In the genomic region with DNA sequence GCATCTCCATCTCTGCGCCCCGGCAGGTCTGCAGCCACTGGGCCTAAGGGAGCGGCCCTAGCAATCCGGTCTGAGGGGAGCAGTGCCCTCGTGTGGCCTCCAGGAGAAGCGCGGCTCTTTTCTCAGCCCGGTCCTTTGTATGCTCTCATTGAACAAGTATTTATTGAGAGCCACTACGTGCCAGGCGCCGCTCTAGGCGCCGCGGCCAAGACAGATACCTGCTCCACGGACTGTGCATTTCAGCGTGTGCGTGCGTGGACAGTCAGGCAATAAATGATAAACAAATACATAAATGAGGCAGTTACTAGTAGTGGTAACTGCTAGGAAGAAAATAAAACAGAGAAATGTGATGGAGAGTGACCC, we compare ENCODE assay signal across 8 cellular contexts. TPM values are rescaled to one million over a fixed set of nuclear protein-coding genes. Genes with fewer than 3 reads are reported as not detected.
A peak's percentile ranks its signal among the peaks of the same experiment; 100 is the strongest.
DNase-seq lines count a peak whose midpoint lies in the region; ATAC-seq and TF ChIP-seq lines count a peak whose summit lies in the region.

No MANE protein-coding gene starts in this region.

- peak; percentile 84 for DNase-seq in GM10266 (ENCODE audit: extremely low spot score)
- peak; percentile 87 for DNase-seq in NAMALWA (ENCODE audit: low spot score)
- peak; percentile 86 for DNase-seq in SK-N-DZ (ENCODE audit: low spot score)
- peak; percentile 86 for DNase-seq in activated naive CD4-positive, alpha-beta T cell treated with anti-CD3 and anti-CD28 coated beads, Interleukin-2, amount 10 ng/mL, durations not matched to agents 7 days and 5 days
- peak; percentile 84 for DNase-seq in glutamatergic neuron
- peak; percentile 96 for DNase-seq in pons (ENCODE audit: low spot score)
- peak; percentile 87 for DNase-seq in ureter (ENCODE audit: low spot score)

- H3K9me3 Mint-ChIP-seq in activated naive CD4-positive, alpha-beta T cell treated with anti-CD3 and anti-CD28 coated beads, Interleukin-2, amount 10 ng/mL, durations not matched to agents 7 days and 5 days, result no peaks in the 10 kb centered on the region
- peaks cover 4% of the 10 kb centered on the region for H3K9me3 Mint-ChIP-seq in glutamatergic neuron (ENCODE audit: unreplicated experiment)

- H3K4me3 Mint-ChIP-seq in activated naive CD4-positive, alpha-beta T cell treated with anti-CD3 and anti-CD28 coated beads, Interleukin-2, amount 10 ng/mL, durations not matched to agents 7 days and 5 days, result peak overlapping the region; percentile 51
- no peak overlapping the region for H3K4me3 Mint-ChIP-seq in glutamatergic neuron (ENCODE audit: unreplicated experiment)

- TF ChIP-seq CTCF in GM10266 (IDR thresholded peaks at IDR 0.05; ENCODE audit: control insufficient read depth, insufficient read depth, low read depth, missing control alignments) (peak; percentile 92), glutamatergic neuron (IDR thresholded peaks at IDR 0.05; ENCODE audit: partially characterized antibody, unreplicated experiment) (peak; percentile 79)

- ATAC-seq in HG02571 (IDR thresholded peaks at IDR 0.05; ENCODE audit: unreplicated experiment), result peak; percentile 92

- peaks cover 12% of the 10 kb centered on the region for H3K4me1 Mint-ChIP-seq in activated naive CD4-positive, alpha-beta T cell treated with anti-CD3 and anti-CD28 coated beads, Interleukin-2, amount 10 ng/mL, durations not matched to agents 7 days and 5 days
- H3K4me1 Mint-ChIP-seq in glutamatergic neuron (ENCODE audit: low read depth, unreplicated experiment), result peaks cover 3% of the 10 kb centered on the region

- no peak overlapping the region for H3K27ac Mint-ChIP-seq in activated naive CD4-positive, alpha-beta T cell treated with anti-CD3 and anti-CD28 coated beads, Interleukin-2, amount 10 ng/mL, durations not matched to agents 7 days and 5 days
- peak overlapping the region; percentile 85 for H3K27ac Mint-ChIP-seq in glutamatergic neuron (ENCODE audit: unreplicated experiment)

- H3K27me3 Mint-ChIP-seq in activated naive CD4-positive, alpha-beta T cell treated with anti-CD3 and anti-CD28 coated beads, Interleukin-2, amount 10 ng/mL, durations not matched to agents 7 days and 5 days, result peaks cover 19% of the 10 kb centered on the region
- peaks cover 5% of the 10 kb centered on the region for H3K27me3 Mint-ChIP-seq in glutamatergic neuron (ENCODE audit: unreplicated experiment)

- CTCF ChIA-PET in activated naive CD4-positive, alpha-beta T cell treated with anti-CD3 and anti-CD28 coated beads, Interleukin-2, amount 10 ng/mL, durations not matched to agents 7 days and 5 days (lab: Charles Lee), result interaction anchor here (1.9 to 5.1 kb wide), 3 partner anchors 12 to 278 kb away, joined by 7 to 129 read pairs (median 10); a partner anchor contains a TSS

- no peaks in the 10 kb centered on the region for H3K36me3 Mint-ChIP-seq in activated naive CD4-positive, alpha-beta T cell treated with anti-CD3 and anti-CD28 coated beads, Interleukin-2, amount 10 ng/mL, durations not matched to agents 7 days and 5 days
- no peaks in the 10 kb centered on the region for H3K36me3 Mint-ChIP-seq in glutamatergic neuron (ENCODE audit: unreplicated experiment)

RNA-seq across cellular contexts. Expression of a gene that starts 2.3 kb away (rescaled TPM):
- not detected in 2 replicates for polyA plus RNA-seq in SK-N-DZ (2014; cell fraction: cytosol; rRNA removed)
- polyA plus RNA-seq in SK-N-DZ (2014; cell fraction: nucleus; rRNA removed), result not detected in 2 replicates
- not detected for total RNA-seq in glutamatergic neuron (ENCODE audit: unreplicated experiment)
- total RNA-seq in ureter, result 0.13 TPM

RNA-seq across cellular contexts. Expression of a gene that starts 11.3 kb away (rescaled TPM):
- 1.8 and 2.7 TPM in 2 replicates for polyA plus RNA-seq in SK-N-DZ (2014; cell fraction: cytosol; rRNA removed)
- 1.5 and 1.6 TPM in 2 replicates for polyA plus RNA-seq in SK-N-DZ (2014; cell fraction: nucleus; rRNA removed)
- total RNA-seq in glutamatergic neuron (ENCODE audit: unreplicated experiment) (2.5 TPM), ureter (5.6 TPM)

RNA-seq across cellular contexts. Expression of a gene that starts 43.9 kb away (rescaled TPM):
- 46.2 and 62.1 TPM in 2 replicates for polyA plus RNA-seq in SK-N-DZ (2014; cell fraction: cytosol; rRNA removed)
- polyA plus RNA-seq in SK-N-DZ (2014; cell fraction: nucleus; rRNA removed), result 92.9 and 116 TPM in 2 replicates
- total RNA-seq in glutamatergic neuron (ENCODE audit: unreplicated experiment) (105 TPM), ureter (201 TPM)

RNA-seq across cellular contexts. Expression of a gene that starts 54.8 kb away (rescaled TPM):
- polyA plus RNA-seq in SK-N-DZ (2014; cell fraction: cytosol; rRNA removed), result 95.2 and 109 TPM in 2 replicates
- 47.4 and 63.7 TPM in 2 replicates for polyA plus RNA-seq in SK-N-DZ (2014; cell fraction: nucleus; rRNA removed)
- 67.7 TPM for total RNA-seq in glutamatergic neuron (ENCODE audit: unreplicated experiment)
- total RNA-seq in ureter, result 41.5 TPM

Comparison
In these comparisons a context has a peak if more than half of its experiments do, and no peak if none do; other contexts are left out.
1. Peak in every context shown above with its lines: DNase-seq and ATAC-seq.